Comparison of ENCODE assay signal across 8 cellular contexts in genomic region chr3:168094877-168095610, GRCh38. TPM values are rescaled to one million over a fixed set of nuclear protein-coding genes. Genes with fewer than 3 reads are reported as not detected.
DNase-seq lines count a peak whose midpoint lies in the region; TF ChIP-seq lines count a peak whose summit lies in the region.

No MANE protein-coding gene starts in this region.

- H3K36me3 Mint-ChIP-seq in T-helper 2 cell treated with Interferon-gamma antibody and Interleukin-4, amounts not matched to agents 5 μg/mL and 100 μg/mL, for 36 hours (ENCODE audit: low read depth), result no peaks in the 10 kb centered on the region

- H4K20me1 ChIP-seq in Loucy (ENCODE audit: insufficient read depth, low read length, poor library complexity, severe bottlenecking), result peaks cover 18% of the 10 kb centered on the region

- CTCF ChIA-PET in HEK293T (lab: Yijun Ruan, JAX), result interaction anchor here (0.8 to 1.0 kb wide), 2 partner anchors 33 to 48 kb away, joined by 3 to 4 read pairs; no protein-coding TSS in a partner anchor

- POLR2A ChIA-PET in HEK293T (lab: Yijun Ruan, JAX), result interaction anchor here (1.0 to 1.1 kb wide), 2 partner anchors 9 to 49 kb away, joined by 3 to 5 read pairs; no protein-coding TSS in a partner anchor

- DNase-seq in SIG-M5 treated with dmso at 0.1 percent for 504 hours (lab: John Stamatoyannopoulos, UW; ENCODE audit: unreplicated experiment), result peak; percentile 85
- no peak for DNase-seq in SIG-M5 (lab: John Stamatoyannopoulos, UW)
- DNase-seq in HEK293T (ENCODE audit: extremely low spot score), result peak; percentile 53
- DNase-seq in T-helper 2 cell treated with Interferon-gamma antibody and Interleukin-4, amounts not matched to agents 5 μg/mL and 100 μg/mL, for 36 hours (ENCODE audit: low spot score), result peak; percentile 66
- DNase-seq in cerebellum (ENCODE audit: low spot score), result peak; percentile 4
- DNase-seq in kidney glomerular epithelial cell (lab: John Stamatoyannopoulos, UW), result peak; percentile 53
- peak; percentile 42 for DNase-seq in stimulated activated CD4-positive, alpha-beta T cell treated with anti-CD3 and anti-CD28 coated beads, Interleukin-15, amount 100 ng/mL, for 24 hours

- peak overlapping the region; percentile 85 for H3K4me3 Mint-ChIP-seq in T-helper 2 cell treated with Interferon-gamma antibody and Interleukin-4, amounts not matched to agents 5 μg/mL and 100 μg/mL, for 36 hours

- H3K27me3 ChIP-seq in Loucy (ENCODE audit: insufficient read depth, low read length, poor library complexity, severe bottlenecking), result no peaks in the 10 kb centered on the region

- H3F3A ChIP-seq in Loucy (ENCODE audit: low read depth), result no peaks in the 10 kb centered on the region; the same call in 1 of the 2 replicates

- no peaks in the 10 kb centered on the region for H3K9me3 ChIP-seq in Loucy (ENCODE audit: insufficient read depth, low read depth, low read length)

- no peaks in the 10 kb centered on the region for H3K36me3 ChIP-seq in Loucy (ENCODE audit: insufficient read depth, low read length)

- H2AFZ ChIP-seq in Loucy (ENCODE audit: low read length), result peak overlapping the region; percentile 47

- no peaks in the 10 kb centered on the region for H3K9me3 Mint-ChIP-seq in T-helper 2 cell treated with Interferon-gamma antibody and Interleukin-4, amounts not matched to agents 5 μg/mL and 100 μg/mL, for 36 hours

- peak overlapping the region; percentile 82 for H3K4me3 ChIP-seq in Loucy (ENCODE audit: low read length, poor library complexity, severe bottlenecking)

- peaks cover 49% of the 10 kb centered on the region for H3K79me2 ChIP-seq in Loucy (ENCODE audit: insufficient read depth, low read length)

- no peaks in the 10 kb centered on the region for H3K9me2 ChIP-seq in Loucy (replicated peaks; ENCODE audit: low read depth, low read length)

- peak; percentile 15; the same call in 1 of the 2 replicates for TF ChIP-seq CTCF in Loucy (conservative IDR thresholded peaks at IDR 0.05; ENCODE audit: low read length)

- H3K4me2 ChIP-seq in Loucy (ENCODE audit: low read depth, low read length, poor library complexity, severe bottlenecking), result peak overlapping the region; percentile 55

- peak overlapping the region; percentile 68 for H3K27ac Mint-ChIP-seq in T-helper 2 cell treated with Interferon-gamma antibody and Interleukin-4, amounts not matched to agents 5 μg/mL and 100 μg/mL, for 36 hours

- peak overlapping the region; percentile 74 for H3K9ac ChIP-seq in Loucy (ENCODE audit: low read depth, low read length, poor library complexity, severe bottlenecking)

- peaks cover 56% of the 10 kb centered on the region for H3K27me3 Mint-ChIP-seq in T-helper 2 cell treated with Interferon-gamma antibody and Interleukin-4, amounts not matched to agents 5 μg/mL and 100 μg/mL, for 36 hours (ENCODE audit: low read depth)

- H3K4me1 Mint-ChIP-seq in T-helper 2 cell treated with Interferon-gamma antibody and Interleukin-4, amounts not matched to agents 5 μg/mL and 100 μg/mL, for 36 hours (ENCODE audit: low read depth), result peaks cover 23% of the 10 kb centered on the region

- peaks cover 28% of the 10 kb centered on the region for H3K4me1 ChIP-seq in Loucy (ENCODE audit: insufficient read depth, low read length, poor library complexity, severe bottlenecking)

TF ChIP-seq in HEK293T, 16 proteins besides CTCF, POLR2A, EP300 and RAD21:
- peak; percentile 2; the same call in 1 of the 2 replicates for TF ChIP-seq CTBP1 (IDR thresholded peaks at IDR 0.05; ENCODE audit: borderline replicate concordance)
- no peak for TF ChIP-seq HDGF (IDR thresholded peaks at IDR 0.05; ENCODE audit: borderline replicate concordance)
- TF ChIP-seq L3MBTL2 (conservative IDR thresholded peaks at IDR 0.05), result peak; percentile 30
- TF ChIP-seq FOXK2 (IDR thresholded peaks at IDR 0.05), result no peak
- TF ChIP-seq SP1 (IDR thresholded peaks at IDR 0.05), result no peak
- no peak for TF ChIP-seq ELF4 (IDR thresholded peaks at IDR 0.05)
- no peak for TF ChIP-seq SUZ12 (IDR thresholded peaks at IDR 0.05)

RNA-seq across cellular contexts. Expression of gene GOLIM4, which starts 0.7 kb away (rescaled TPM):
- 36.6 TPM for total RNA-seq in cerebellum
